ENCODE assay signal across 31 cellular contexts in genomic region chr2:101889460-101890098, GRCh38.
"Had no signal": no experiment of that assay in that cellular context is flagged by ENCODE, and none has a peak within 500 bp of the region (broad histone marks: within the 10 kb centered on the region; RNA-seq: fewer than 3 reads in every experiment).

No MANE protein-coding gene starts in this region.

- H3K27me3 Mint-ChIP-seq: activated CD4-positive, alpha-beta memory T cell treated with anti-CD3 and anti-CD28 coated beads for 36 hours; activated naive CD8-positive, alpha-beta T cell treated with anti-CD3 and anti-CD28 coated beads for 36 hours; natural killer cell treated with Interleukin-12 subunit alpha and Interleukin-12 subunit beta and Interleukin-15 and Interleukin-18, amount 100 ng/mL, for 72 hours; progenitor cell of endocrine pancreas; stimulated activated naive CD8-positive, alpha-beta T cell treated with anti-CD3 and anti-CD28 coated beads, Interleukin-15, amount 100 ng/mL, for 72 hours; T-cell; type B pancreatic cell had no signal

- H3K27me3 ChIP-seq: adrenal gland, body of pancreas, heart left ventricle, ovary, uterus had no signal

- H3K4me3 ChIP-seq: adrenal gland, body of pancreas, heart left ventricle, lower lobe of right lung, ovary, skin epidermis, uterus had no signal

- H3K36me3 ChIP-seq: ovary, uterus had no signal

- H3K4me1 Mint-ChIP-seq: immature natural killer cell, T-cell had no signal

- H3K4me1 ChIP-seq: adrenal gland, body of pancreas, uterus had no signal

- H3K9me3 Mint-ChIP-seq: activated CD4-positive, alpha-beta memory T cell treated with anti-CD3 and anti-CD28 coated beads for 36 hours; activated naive CD8-positive, alpha-beta T cell treated with anti-CD3 and anti-CD28 coated beads for 36 hours; activated T-helper 2 cell treated with anti-CD3 and anti-CD28 coated beads, Interferon-gamma antibody, Interleukin-2, Interleukin-4, amounts not matched to agents 10 μg/mL and 5 μg/mL and 100 μg/mL, durations not matched to agents 14 hours and 24 hours and 36 hours; immature natural killer cell; natural killer cell treated with Interleukin-12 subunit alpha and Interleukin-12 subunit beta and Interleukin-15 and Interleukin-18, amount 100 ng/mL, for 72 hours; stimulated activated effector memory CD8-positive, alpha-beta T cell treated with anti-CD3 and anti-CD28 coated beads, Interleukin-12 subunit alpha, Interleukin-12 subunit beta, amount 100 ng/mL, for 72 hours; stimulated activated naive CD8-positive, alpha-beta T cell treated with anti-CD3 and anti-CD28 coated beads, Interleukin-15, amount 100 ng/mL, for 72 hours; T-cell; T-helper 2 cell treated with Interferon-gamma antibody and Interleukin-4, amounts not matched to agents 5 μg/mL and 100 μg/mL, for 36 hours; type B pancreatic cell had no signal

- ATAC-seq: body of pancreas; lower lobe of right lung; natural killer cell treated with Interleukin-12 subunit alpha and Interleukin-12 subunit beta and Interleukin-15 and Interleukin-18, amount 100 ng/mL, for 72 hours; sciatic nerve; stimulated activated effector memory CD8-positive, alpha-beta T cell treated with anti-CD3 and anti-CD28 coated beads, Interleukin-12 subunit alpha, Interleukin-12 subunit beta, amount 100 ng/mL, for 72 hours; stimulated activated naive CD8-positive, alpha-beta T cell treated with anti-CD3 and anti-CD28 coated beads, Interleukin-15, amount 100 ng/mL, for 72 hours; T-cell had no signal

- H3K9me3 ChIP-seq: adrenal gland, body of pancreas, heart left ventricle, lower lobe of right lung, ovary, uterus had no signal

- H3K27ac ChIP-seq: adrenal gland, body of pancreas, heart left ventricle, lower lobe of right lung, ovary, skin epidermis, uterus had no signal

- DNase-seq: activated CD4-positive, alpha-beta memory T cell treated with anti-CD3 and anti-CD28 coated beads for 36 hours; activated CD4-positive, alpha-beta T cell treated with anti-CD3 and anti-CD28 coated beads for 4 hours; activated CD8-positive, alpha-beta memory T cell treated with anti-CD3 and anti-CD28 coated beads, Interleukin-2, amount 50 U/mL, for 48 hours; activated naive CD4-positive, alpha-beta T cell; activated naive CD8-positive, alpha-beta T cell treated with anti-CD3 and anti-CD28 coated beads for 36 hours; activated T-cell treated with anti-CD3 and anti-CD28 coated beads, Interleukin-2, amount 50 U/mL, for 48 hours; adrenal gland; aorta; body of pancreas; effector CD8-positive, alpha-beta T cell; erythroblast; heart left ventricle; hypothalamus; immature natural killer cell; kidney; lower lobe of right lung; mesendoderm; ovary; stimulated activated CD4-positive, alpha-beta T cell treated with anti-CD3 and anti-CD28 coated beads, Interleukin-4, amount 100 ng/mL, for 24 hours; stimulated activated naive CD8-positive, alpha-beta T cell treated with anti-CD3 and anti-CD28 coated beads, Interleukin-15, amount 100 ng/mL, for 72 hours; substantia nigra; T-cell; uterus had no signal

- H3K4me3 Mint-ChIP-seq: activated CD4-positive, alpha-beta memory T cell treated with anti-CD3 and anti-CD28 coated beads for 36 hours; activated naive CD8-positive, alpha-beta T cell treated with anti-CD3 and anti-CD28 coated beads for 36 hours; immature natural killer cell; natural killer cell treated with Interleukin-12 subunit alpha and Interleukin-12 subunit beta and Interleukin-15 and Interleukin-18, amount 100 ng/mL, for 72 hours; stimulated activated effector memory CD8-positive, alpha-beta T cell treated with anti-CD3 and anti-CD28 coated beads, Interleukin-12 subunit alpha, Interleukin-12 subunit beta, amount 100 ng/mL, for 72 hours; stimulated activated naive CD8-positive, alpha-beta T cell treated with anti-CD3 and anti-CD28 coated beads, Interleukin-15, amount 100 ng/mL, for 72 hours; T-cell; T-helper 2 cell treated with Interferon-gamma antibody and Interleukin-4, amounts not matched to agents 5 μg/mL and 100 μg/mL, for 36 hours; type B pancreatic cell had no signal

- H3K27ac Mint-ChIP-seq: activated CD4-positive, alpha-beta memory T cell treated with anti-CD3 and anti-CD28 coated beads for 36 hours; activated naive CD8-positive, alpha-beta T cell treated with anti-CD3 and anti-CD28 coated beads for 36 hours; activated T-helper 2 cell treated with anti-CD3 and anti-CD28 coated beads, Interferon-gamma antibody, Interleukin-2, Interleukin-4, amounts not matched to agents 10 μg/mL and 5 μg/mL and 100 μg/mL, durations not matched to agents 14 hours and 24 hours and 36 hours; natural killer cell treated with Interleukin-12 subunit alpha and Interleukin-12 subunit beta and Interleukin-15 and Interleukin-18, amount 100 ng/mL, for 72 hours; progenitor cell of endocrine pancreas; stimulated activated effector memory CD8-positive, alpha-beta T cell treated with anti-CD3 and anti-CD28 coated beads, Interleukin-12 subunit alpha, Interleukin-12 subunit beta, amount 100 ng/mL, for 72 hours; T-cell; T-helper 2 cell treated with Interferon-gamma antibody and Interleukin-4, amounts not matched to agents 5 μg/mL and 100 μg/mL, for 36 hours; type B pancreatic cell had no signal
